14 cellular contexts compared by ENCODE assay signal in the genomic region with DNA sequence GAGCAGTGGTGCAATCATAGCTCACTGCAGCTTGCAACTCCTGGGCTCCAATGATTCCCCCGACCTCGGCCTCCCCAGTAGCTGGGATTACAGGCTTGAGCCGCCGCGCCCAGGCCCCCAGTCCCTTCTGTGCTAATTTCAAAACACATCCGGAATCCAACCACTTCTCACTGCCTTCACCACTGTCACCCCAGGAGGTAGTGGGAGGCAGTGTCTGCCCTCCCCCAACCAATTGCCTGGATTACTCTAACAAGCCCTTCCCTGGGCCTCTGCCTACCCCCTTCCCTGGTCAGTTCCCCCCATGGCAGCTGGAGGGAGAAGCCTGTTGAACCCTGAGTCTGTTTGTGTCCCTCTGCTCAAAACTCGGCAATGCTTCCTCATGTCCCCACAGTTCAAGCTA. TPM values are rescaled to one million over a fixed set of nuclear protein-coding genes. Genes with fewer than 3 reads are reported as not detected.
DNase-seq lines count a peak whose midpoint lies in the region; ATAC-seq and TF ChIP-seq lines count a peak whose summit lies in the region.
"Had no signal": no experiment of that assay in that cellular context is flagged by ENCODE, and none has a peak within 500 bp of the region (broad histone marks: within the 10 kb centered on the region; RNA-seq: fewer than 3 reads in every experiment).

No MANE protein-coding gene starts in this region.

- peak overlapping the region; percentile 29 to 35 for H3K27ac Mint-ChIP-seq in stimulated activated naive CD8-positive, alpha-beta T cell treated with anti-CD3 and anti-CD28 coated beads, Interleukin-15, amount 100 ng/mL, for 72 hours
- H3K27ac Mint-ChIP-seq: activated CD4-positive, alpha-beta memory T cell treated with anti-CD3 and anti-CD28 coated beads, Interleukin-2, amount 10 ng/mL, durations not matched to agents 7 days and 5 days; T-helper 17 cell had no signal

- H3K18ac ChIP-seq in mesenchymal stem cell (ENCODE audit: low read depth in 1 of 2, low read length in 2 of 2), result no peak overlapping the region

- H4K8ac ChIP-seq in mesenchymal stem cell (ENCODE audit: low read length), result no peak overlapping the region

- peak overlapping the region; percentile 4 for H2AK5ac ChIP-seq in mesenchymal stem cell (ENCODE audit: low read length, severe bottlenecking)

- no peak overlapping the region for H3K4me3 ChIP-seq in mesenchymal stem cell (ENCODE audit: insufficient read depth in 1 of 2, low read depth in 1 of 2, low read length in 2 of 2)
- H3K4me3 ChIP-seq in smooth muscle cell, result no peak overlapping the region
- H3K4me3 ChIP-seq: HAP-1 had no signal

- H3K9ac ChIP-seq in mesenchymal stem cell (ENCODE audit: low read length), result no peak overlapping the region
- no peak overlapping the region for H3K9ac ChIP-seq in smooth muscle cell (ENCODE audit: low read depth)

- H2BK120ac ChIP-seq in mesenchymal stem cell (ENCODE audit: low read depth, low read length), result no peak overlapping the region

- H3K4me1 Mint-ChIP-seq in stimulated activated naive CD8-positive, alpha-beta T cell treated with anti-CD3 and anti-CD28 coated beads, Interleukin-15, amount 100 ng/mL, for 72 hours, result peaks cover 43% of the 10 kb centered on the region

- H3K9me3 ChIP-seq in mesenchymal stem cell (ENCODE audit: control insufficient read depth, low read length), result no peaks in the 10 kb centered on the region
- H3K9me3 ChIP-seq in smooth muscle cell (replicated peaks; ENCODE audit: low read depth), result no peaks in the 10 kb centered on the region
- H3K9me3 ChIP-seq: HAP-1 had no signal

- H3K4me1 ChIP-seq in mesenchymal stem cell (ENCODE audit: control insufficient read depth, insufficient read depth, low read depth, low read length), result peaks cover 12% of the 10 kb centered on the region
- H3K4me1 ChIP-seq in smooth muscle cell (ENCODE audit: low read depth), result peaks cover 11% of the 10 kb centered on the region
- H3K4me1 ChIP-seq: HAP-1 had no signal

- WGBS in mesenchymal stem cell, result 70% methylated on average over 7 of the region's 7 CpGs
- WGBS in smooth muscle cell (ENCODE audit: low lambda C conversion rate), result 60% methylated on average over 7 of the region's 7 CpGs

- H2AFZ ChIP-seq in mesenchymal stem cell (ENCODE audit: low read depth, low read length) (no peak overlapping the region), smooth muscle cell (ENCODE audit: low read depth) (no peak overlapping the region)

- no peak overlapping the region for H4K91ac ChIP-seq in mesenchymal stem cell (ENCODE audit: low read length)

- no peaks in the 10 kb centered on the region for H3K27me3 Mint-ChIP-seq in stimulated activated naive CD8-positive, alpha-beta T cell treated with anti-CD3 and anti-CD28 coated beads, Interleukin-15, amount 100 ng/mL, for 72 hours
- H3K27me3 Mint-ChIP-seq: T-helper 17 cell had no signal

- H3K27ac ChIP-seq in mesenchymal stem cell (ENCODE audit: low read length, poor library complexity, severe bottlenecking) (no peak overlapping the region), smooth muscle cell (ENCODE audit: low read depth) (no peak overlapping the region)

- H3K4me3 Mint-ChIP-seq in stimulated activated naive CD8-positive, alpha-beta T cell treated with anti-CD3 and anti-CD28 coated beads, Interleukin-15, amount 100 ng/mL, for 72 hours, result no peak overlapping the region
- H3K4me3 Mint-ChIP-seq: activated CD4-positive, alpha-beta memory T cell treated with anti-CD3 and anti-CD28 coated beads, Interleukin-2, amount 10 ng/mL, durations not matched to agents 7 days and 5 days; T-helper 17 cell had no signal

- no peak overlapping the region for H3K23ac ChIP-seq in mesenchymal stem cell (ENCODE audit: low read length in 2 of 2)

- H3K14ac ChIP-seq in mesenchymal stem cell (ENCODE audit: low read length in 2 of 2), result no peak overlapping the region

- H3K4me2 ChIP-seq in mesenchymal stem cell (ENCODE audit: low read length, poor library complexity, severe bottlenecking) (no peak overlapping the region), smooth muscle cell (no peak overlapping the region)

- H3K36me3 ChIP-seq in mesenchymal stem cell (ENCODE audit: control insufficient read depth in 1 of 2, insufficient read depth in 2 of 2, low read depth in 1 of 2, low read length in 2 of 2), result no peaks in the 10 kb centered on the region
- no peaks in the 10 kb centered on the region for H3K36me3 ChIP-seq in smooth muscle cell (ENCODE audit: low read depth)
- H3K36me3 ChIP-seq: HAP-1 had no signal

- no peak for DNase-seq in stimulated activated naive CD8-positive, alpha-beta T cell treated with anti-CD3 and anti-CD28 coated beads, Interleukin-15, amount 100 ng/mL, for 72 hours
- DNase-seq in stimulated activated naive CD8-positive, alpha-beta T cell treated with anti-CD3 and anti-CD28 coated beads, Interleukin-15, Interleukin-2, amounts not matched to agents 100 U/mL and 50 U/mL, for 24 hours, result no peak
- DNase-seq in UCSD-AML1 (lab: John Stamatoyannopoulos, UW; ENCODE audit: unreplicated experiment) (peak; percentile 69), mesenchymal stem cell (no peak), iPS-NIHi11 (ENCODE audit: low spot score) (no peak), smooth muscle cell (lab: John Stamatoyannopoulos, UW; ENCODE audit: unreplicated experiment) (no peak), RPMI8226 (no peak)
- DNase-seq: activated CD4-positive, alpha-beta memory T cell treated with anti-CD3 and anti-CD28 coated beads, Interleukin-2, amount 10 ng/mL, durations not matched to agents 7 days and 5 days; activated naive CD4-positive, alpha-beta T cell treated with anti-CD3 and anti-CD28 coated beads, Interleukin-2, amount 50 U/mL, for 16 hours; DND-41; NCI-H2081; T-helper 17 cell had no signal

- H3K27me3 ChIP-seq in mesenchymal stem cell (ENCODE audit: control insufficient read depth in 1 of 2, insufficient read depth in 1 of 2, low read length in 2 of 2) (peaks cover 0 to 4% of the 10 kb centered on the region in 2 experiments), smooth muscle cell (ENCODE audit: low read depth) (no peaks in the 10 kb centered on the region)

- H2BK15ac ChIP-seq in mesenchymal stem cell (ENCODE audit: low read depth, poor library complexity, severe bottlenecking), result no peak overlapping the region

- no peaks in the 10 kb centered on the region for H4K20me1 ChIP-seq in smooth muscle cell (ENCODE audit: low read depth)

- H3K4ac ChIP-seq in mesenchymal stem cell (ENCODE audit: low read depth in 1 of 2, low read length in 2 of 2), result no peak overlapping the region

- TF ChIP-seq CTCF in smooth muscle cell (IDR thresholded peaks at IDR 0.05; ENCODE audit: borderline replicate concordance, insufficient read depth, poor library complexity, severe bottlenecking), result no peak

- H3F3A ChIP-seq in smooth muscle cell (ENCODE audit: low read depth), result no peaks in the 10 kb centered on the region

- H2BK12ac ChIP-seq in mesenchymal stem cell (ENCODE audit: low read length in 2 of 2), result no peak overlapping the region

- no peak for ATAC-seq in stimulated activated naive CD8-positive, alpha-beta T cell treated with anti-CD3 and anti-CD28 coated beads, Interleukin-15, amount 100 ng/mL, for 72 hours
- no peak for ATAC-seq in stimulated activated naive CD8-positive, alpha-beta T cell treated with anti-CD3 and anti-CD28 coated beads, Interleukin-15, Interleukin-2, amounts not matched to agents 100 U/mL and 50 U/mL, for 24 hours
- no peak for ATAC-seq in GM18520 (IDR thresholded peaks at IDR 0.05; ENCODE audit: unreplicated experiment)
- ATAC-seq: T-helper 17 cell had no signal

- no peaks in the 10 kb centered on the region for H3K79me2 ChIP-seq in smooth muscle cell (ENCODE audit: low read depth)

- H3K9me3 Mint-ChIP-seq in stimulated activated naive CD8-positive, alpha-beta T cell treated with anti-CD3 and anti-CD28 coated beads, Interleukin-15, amount 100 ng/mL, for 72 hours, result no peaks in the 10 kb centered on the region
- H3K9me3 Mint-ChIP-seq: activated CD4-positive, alpha-beta memory T cell treated with anti-CD3 and anti-CD28 coated beads, Interleukin-2, amount 10 ng/mL, durations not matched to agents 7 days and 5 days had no signal

- no peaks in the 10 kb centered on the region for H3K79me1 ChIP-seq in mesenchymal stem cell (replicated peaks; ENCODE audit: low read length, poor library complexity, severe bottlenecking)

- no peak overlapping the region for H2BK5ac ChIP-seq in mesenchymal stem cell (ENCODE audit: low read depth, low read length, poor library complexity, severe bottlenecking)

RNA-seq across cellular contexts. Expression of gene PRAM1, which starts 2.3 kb away (rescaled TPM):
- 0.03 TPM for polyA plus RNA-seq in mesenchymal stem cell (2013, experiment 1 of 2)
- not detected for polyA plus RNA-seq in mesenchymal stem cell (2013, experiment 2 of 2)
- total RNA-seq in smooth muscle cell, result not detected in 2 replicates
- 0.18 and 0.74 TPM in 2 replicates for polyA plus RNA-seq in smooth muscle cell

RNA-seq across cellular contexts. Expression of gene ZNF414, which starts 13.8 kb away (rescaled TPM):
- 21.2 TPM for polyA plus RNA-seq in mesenchymal stem cell (2013, experiment 1 of 2)
- 19.1 TPM for polyA plus RNA-seq in mesenchymal stem cell (2013, experiment 2 of 2)
- total RNA-seq in smooth muscle cell, result 1.3 and 10.2 TPM in 2 replicates
- 33.0 and 42.4 TPM in 2 replicates for polyA plus RNA-seq in smooth muscle cell

RNA-seq across cellular contexts. Expression of gene HNRNPM, which starts 55.4 kb away (rescaled TPM):
- 84.5 TPM for polyA plus RNA-seq in mesenchymal stem cell (2013, experiment 1 of 2)
- polyA plus RNA-seq in mesenchymal stem cell (2013, experiment 2 of 2), result 82.9 TPM
- total RNA-seq in smooth muscle cell, result 44.3 and 54.9 TPM in 2 replicates
- 143 and 156 TPM in 2 replicates for polyA plus RNA-seq in smooth muscle cell
